Comparison of ENCODE assay signal across 8 cellular contexts in genomic region chr17:4986951-4987766, GRCh38. TPM values are rescaled to one million over a fixed set of nuclear protein-coding genes. Genes with fewer than 3 reads are reported as not detected.
DNase-seq lines count a peak whose midpoint lies in the region; ATAC-seq and TF ChIP-seq lines count a peak whose summit lies in the region.

A gene with protein sequence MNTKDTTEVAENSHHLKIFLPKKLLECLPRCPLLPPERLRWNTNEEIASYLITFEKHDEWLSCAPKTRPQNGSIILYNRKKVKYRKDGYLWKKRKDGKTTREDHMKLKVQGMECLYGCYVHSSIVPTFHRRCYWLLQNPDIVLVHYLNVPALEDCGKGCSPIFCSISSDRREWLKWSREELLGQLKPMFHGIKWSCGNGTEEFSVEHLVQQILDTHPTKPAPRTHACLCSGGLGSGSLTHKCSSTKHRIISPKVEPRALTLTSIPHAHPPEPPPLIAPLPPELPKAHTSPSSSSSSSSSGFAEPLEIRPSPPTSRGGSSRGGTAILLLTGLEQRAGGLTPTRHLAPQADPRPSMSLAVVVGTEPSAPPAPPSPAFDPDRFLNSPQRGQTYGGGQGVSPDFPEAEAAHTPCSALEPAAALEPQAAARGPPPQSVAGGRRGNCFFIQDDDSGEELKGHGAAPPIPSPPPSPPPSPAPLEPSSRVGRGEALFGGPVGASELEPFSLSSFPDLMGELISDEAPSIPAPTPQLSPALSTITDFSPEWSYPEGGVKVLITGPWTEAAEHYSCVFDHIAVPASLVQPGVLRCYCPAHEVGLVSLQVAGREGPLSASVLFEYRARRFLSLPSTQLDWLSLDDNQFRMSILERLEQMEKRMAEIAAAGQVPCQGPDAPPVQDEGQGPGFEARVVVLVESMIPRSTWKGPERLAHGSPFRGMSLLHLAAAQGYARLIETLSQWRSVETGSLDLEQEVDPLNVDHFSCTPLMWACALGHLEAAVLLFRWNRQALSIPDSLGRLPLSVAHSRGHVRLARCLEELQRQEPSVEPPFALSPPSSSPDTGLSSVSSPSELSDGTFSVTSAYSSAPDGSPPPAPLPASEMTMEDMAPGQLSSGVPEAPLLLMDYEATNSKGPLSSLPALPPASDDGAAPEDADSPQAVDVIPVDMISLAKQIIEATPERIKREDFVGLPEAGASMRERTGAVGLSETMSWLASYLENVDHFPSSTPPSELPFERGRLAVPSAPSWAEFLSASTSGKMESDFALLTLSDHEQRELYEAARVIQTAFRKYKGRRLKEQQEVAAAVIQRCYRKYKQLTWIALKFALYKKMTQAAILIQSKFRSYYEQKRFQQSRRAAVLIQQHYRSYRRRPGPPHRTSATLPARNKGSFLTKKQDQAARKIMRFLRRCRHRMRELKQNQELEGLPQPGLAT (minus strand): TSS chr17:4987675. CDS start chr17:4986222, 1,453 bp downstream.

- TF ChIP-seq POLR2A in uterus (IDR thresholded peaks at IDR 0.05): peak; percentile 70 to 81

- peaks cover 1% of the 10 kb centered on the region for H3K27me3 Mint-ChIP-seq in HFFc6 (ENCODE audit: insufficient read depth)
- H3K27me3 Mint-ChIP-seq in T-helper 1 cell treated with Interleukin-12 subunit alpha and Interleukin-12 subunit beta and Interleukin-4 antibody, amounts not matched to agents 30 μg/mL and 1 μg/mL, for 36 hours (ENCODE audit: low read depth): no peaks in the 10 kb centered on the region

- peak within 1 kb of the TSS; percentile 75 for H3K4me3 ChIP-seq in GM08714 (ENCODE audit: low read length)
- peak within 1 kb of the TSS; percentile 90 for H3K4me3 ChIP-seq in left ventricle myocardium inferior
- peak within 1 kb of the TSS; percentile 94 for H3K4me3 ChIP-seq in psoas muscle
- H3K4me3 ChIP-seq in uterus: peak within 1 kb of the TSS; percentile 74 to 81

- peaks cover 34% of the 10 kb centered on the region for H3K36me3 Mint-ChIP-seq in HFFc6 (ENCODE audit: low read depth)
- peaks cover 20% of the 10 kb centered on the region for H3K36me3 Mint-ChIP-seq in T-helper 1 cell treated with Interleukin-12 subunit alpha and Interleukin-12 subunit beta and Interleukin-4 antibody, amounts not matched to agents 30 μg/mL and 1 μg/mL, for 36 hours (ENCODE audit: low read depth)

- H3K27me3 ChIP-seq in left ventricle myocardium inferior (ENCODE audit: low read depth): no peaks in the 10 kb centered on the region
- no peaks in the 10 kb centered on the region for H3K27me3 ChIP-seq in psoas muscle (ENCODE audit: insufficient read depth in 3 of 3, low read length in 2 of 3)
- H3K27me3 ChIP-seq in uterus: no peaks in the 10 kb centered on the region

- peak; percentile 92 to 96 (median 95) for ATAC-seq in psoas muscle

- intact Hi-C loops in left ventricle myocardium inferior (cut with micrococcal nuclease) (no loop called here), psoas muscle (cut with DNase I) (loop anchor here (2.0 to 5.0 kb wide), 3 partner anchors 45 to 80 kb away; partner anchors contain the start of genes RNF167 (in 1 of the 2) and SLC25A11 (in 1 of the 2)), uterus (cut with DNase I; ENCODE audit: low total_unique reads) (no loop called here)

- no peaks in the 10 kb centered on the region for H3K9me3 Mint-ChIP-seq in HFFc6
- no peaks in the 10 kb centered on the region for H3K9me3 Mint-ChIP-seq in T-helper 1 cell treated with Interleukin-12 subunit alpha and Interleukin-12 subunit beta and Interleukin-4 antibody, amounts not matched to agents 30 μg/mL and 1 μg/mL, for 36 hours

- TF ChIP-seq CTCF in HFFc6 (IDR thresholded peaks at IDR 0.05) (peak; percentile 85), left ventricle myocardium inferior (IDR thresholded peaks at IDR 0.05; ENCODE audit: borderline replicate concordance) (peak; percentile 83), psoas muscle (IDR thresholded peaks at IDR 0.05) (peak; percentile 79), uterus (IDR thresholded peaks at IDR 0.05) (peak; percentile 58 to 87 (median 80))

- H3K27ac Mint-ChIP-seq in HFFc6: peak within 1 kb of the TSS; percentile 93
- peak within 1 kb of the TSS; percentile 94 for H3K27ac Mint-ChIP-seq in T-helper 1 cell treated with Interleukin-12 subunit alpha and Interleukin-12 subunit beta and Interleukin-4 antibody, amounts not matched to agents 30 μg/mL and 1 μg/mL, for 36 hours

- peaks cover 56% of the 10 kb centered on the region for H3K4me1 Mint-ChIP-seq in HFFc6 (ENCODE audit: low read depth)
- peaks cover 35% of the 10 kb centered on the region for H3K4me1 Mint-ChIP-seq in T-helper 1 cell treated with Interleukin-12 subunit alpha and Interleukin-12 subunit beta and Interleukin-4 antibody, amounts not matched to agents 30 μg/mL and 1 μg/mL, for 36 hours (ENCODE audit: low read depth)

- H3K9me3 ChIP-seq in left ventricle myocardium inferior (replicated peaks): no peaks in the 10 kb centered on the region
- no peaks in the 10 kb centered on the region for H3K9me3 ChIP-seq in psoas muscle
- no peaks in the 10 kb centered on the region for H3K9me3 ChIP-seq in uterus

- H3K4me1 ChIP-seq in left ventricle myocardium inferior (peaks cover 39% of the 10 kb centered on the region), psoas muscle (peaks cover 20% of the 10 kb centered on the region), uterus (peaks cover 9 to 16% of the 10 kb centered on the region in 2 donors)

- 0 to 1% (median 0%) methylated on average over 44 to 78 of the region's 78 CpGs for WGBS in psoas muscle, 3 donors

- peaks cover 19% of the 10 kb centered on the region for H3K36me3 ChIP-seq in left ventricle myocardium inferior
- H3K36me3 ChIP-seq in psoas muscle (ENCODE audit: insufficient read depth in 1 of 2, low read depth in 1 of 2): peaks cover 2 to 38% of the 10 kb centered on the region in 2 donors
- no peaks in the 10 kb centered on the region for H3K36me3 ChIP-seq in uterus

- peak within 1 kb of the TSS; percentile 94 for H3K4me3 Mint-ChIP-seq in HFFc6
- H3K4me3 Mint-ChIP-seq in T-helper 1 cell treated with Interleukin-12 subunit alpha and Interleukin-12 subunit beta and Interleukin-4 antibody, amounts not matched to agents 30 μg/mL and 1 μg/mL, for 36 hours: peak within 1 kb of the TSS; percentile 92

- peak; percentile 49 for DNase-seq in HFFc6
- DNase-seq in NCI-H1105 (lab: John Stamatoyannopoulos, UW): peak; percentile 93
- DNase-seq in amniotic epithelial cell (ENCODE audit: low read depth): peak; percentile 39
- DNase-seq in left ventricle myocardium inferior: peak; percentile 95
- DNase-seq in psoas muscle: peak; percentile 93 to 97
- peak; percentile 89 to 91 for DNase-seq in uterus

- H3K27ac ChIP-seq in left ventricle myocardium inferior (replicated peaks): peak within 1 kb of the TSS; percentile 95
- peak within 1 kb of the TSS; percentile 97 for H3K27ac ChIP-seq in psoas muscle
- peak within 1 kb of the TSS; percentile 89 to 91 for H3K27ac ChIP-seq in uterus

RNA-seq across cellular contexts. Expression of the gene that starts here (rescaled TPM):
- 10 to 100 TPM; 48.9 to 60.8 (median 54.1) TPM for total RNA-seq in HFFc6 (2021; fragmentation: NEBNext Ultra II Directional; extraction: Animal tissue kit (Norgen Biotek cat#: 25700))
- total RNA-seq in left ventricle myocardium inferior: 33.8 TPM
- total RNA-seq in psoas muscle: 10 to 100 TPM; 43.0 to 60.8 (median 51.0) TPM
- polyA plus RNA-seq in psoas muscle: 10 to 100 TPM; 30.3 to 50.2 (median 39.5) TPM
- total RNA-seq in uterus: 10 to 100 TPM in 3 of 4 donors, 1 to 10 TPM in 1; 7.3 to 80.8 (median 12.7) TPM

Comparison
In these comparisons a context has a peak if more than half of its experiments do, and no peak if none do; other contexts are left out.
1. Peak in every context shown above with its lines: DNase-seq, ATAC-seq, H3K4me3 ChIP-seq and H3K27ac ChIP-seq.
2. DNase-seq: peak in every context shown above with its lines; median percentile 95 in left ventricle myocardium inferior; 95 in psoas muscle; 93 in NCI-H1105; 90 in uterus; 49 in HFFc6; 39 in amniotic epithelial cell.
3. intact Hi-C loops: an anchor here in psoas muscle (2.0 to 5.0 kb wide); none called in left ventricle myocardium inferior and uterus.